Comparison of ENCODE assay signal across 1 cellular context in the genomic region with DNA sequence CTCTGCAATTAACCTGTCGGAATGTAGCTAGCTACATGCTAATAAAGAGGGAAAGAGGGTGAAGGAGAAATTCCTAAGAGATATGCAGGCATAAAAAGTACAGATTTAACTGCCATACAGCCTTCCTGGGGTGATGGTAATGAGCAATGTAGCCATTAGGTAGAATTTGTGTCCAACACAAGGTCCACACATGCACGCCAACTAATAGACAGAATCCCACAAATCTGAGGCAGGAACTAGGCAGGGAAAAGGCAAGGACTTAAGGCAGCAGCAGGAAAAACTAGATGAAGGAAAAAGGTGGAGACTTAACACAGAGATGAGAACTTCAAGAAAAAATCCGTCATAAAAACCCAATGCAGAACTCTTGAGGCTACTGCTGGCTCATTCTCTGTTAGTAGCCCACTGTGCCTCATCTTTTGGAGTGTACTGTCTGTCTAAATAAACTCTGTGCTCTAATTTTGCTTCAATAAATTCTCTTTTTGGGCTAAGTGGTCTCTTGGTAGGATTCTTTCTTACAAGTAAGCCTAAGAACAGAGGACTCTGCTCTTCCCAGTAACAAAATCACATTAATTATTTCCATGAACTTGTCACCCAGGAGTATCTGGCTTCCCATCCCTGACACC.
TF ChIP-seq lines count a peak whose summit lies in the region.

No MANE protein-coding gene starts in this region.

TF ChIP-seq in WTC11, 78 proteins besides CTCF, POLR2A, EP300 and RAD21 (continued from another document):
- TF ChIP-seq AFF4 (CRISPR knock-in tag; IDR thresholded peaks at IDR 0.05; ENCODE audit: borderline replicate concordance): no peak
- TF ChIP-seq ZNF219 (CRISPR knock-in tag; IDR thresholded peaks at IDR 0.05; ENCODE audit: borderline replicate concordance): no peak
- peak; percentile 82; the same call in 1 of the 2 replicates for TF ChIP-seq ERG (CRISPR knock-in tag; IDR thresholded peaks at IDR 0.05)
- no peak for TF ChIP-seq CREM (CRISPR knock-in tag; IDR thresholded peaks at IDR 0.05)
- peak; percentile 77 for TF ChIP-seq ZNF671 (CRISPR knock-in tag; IDR thresholded peaks at IDR 0.05)
- no peak for TF ChIP-seq SOX15 (CRISPR knock-in tag; IDR thresholded peaks at IDR 0.05)
- TF ChIP-seq, protein P1, sequence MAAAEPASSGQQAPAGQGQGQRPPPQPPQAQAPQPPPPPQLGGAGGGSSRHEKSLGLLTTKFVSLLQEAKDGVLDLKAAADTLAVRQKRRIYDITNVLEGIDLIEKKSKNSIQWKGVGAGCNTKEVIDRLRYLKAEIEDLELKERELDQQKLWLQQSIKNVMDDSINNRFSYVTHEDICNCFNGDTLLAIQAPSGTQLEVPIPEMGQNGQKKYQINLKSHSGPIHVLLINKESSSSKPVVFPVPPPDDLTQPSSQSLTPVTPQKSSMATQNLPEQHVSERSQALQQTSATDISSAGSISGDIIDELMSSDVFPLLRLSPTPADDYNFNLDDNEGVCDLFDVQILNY (CRISPR knock-in tag; IDR thresholded peaks at IDR 0.05): no peak
- TF ChIP-seq, protein P2, sequence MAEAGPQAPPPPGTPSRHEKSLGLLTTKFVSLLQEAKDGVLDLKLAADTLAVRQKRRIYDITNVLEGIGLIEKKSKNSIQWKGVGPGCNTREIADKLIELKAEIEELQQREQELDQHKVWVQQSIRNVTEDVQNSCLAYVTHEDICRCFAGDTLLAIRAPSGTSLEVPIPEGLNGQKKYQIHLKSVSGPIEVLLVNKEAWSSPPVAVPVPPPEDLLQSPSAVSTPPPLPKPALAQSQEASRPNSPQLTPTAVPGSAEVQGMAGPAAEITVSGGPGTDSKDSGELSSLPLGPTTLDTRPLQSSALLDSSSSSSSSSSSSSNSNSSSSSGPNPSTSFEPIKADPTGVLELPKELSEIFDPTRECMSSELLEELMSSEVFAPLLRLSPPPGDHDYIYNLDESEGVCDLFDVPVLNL (CRISPR knock-in tag; IDR thresholded peaks at IDR 0.05; ENCODE audit: borderline replicate concordance, low read depth): no peak
- no peak for TF ChIP-seq CBFB (CRISPR knock-in tag; IDR thresholded peaks at IDR 0.05; ENCODE audit: low read depth)
- TF ChIP-seq ATF1 (CRISPR knock-in tag; IDR thresholded peaks at IDR 0.05): no peak
- TF ChIP-seq GRHL2 (CRISPR knock-in tag; IDR thresholded peaks at IDR 0.05; ENCODE audit: insufficient replicate concordance, severe bottlenecking): no peak
- TF ChIP-seq, protein P3, sequence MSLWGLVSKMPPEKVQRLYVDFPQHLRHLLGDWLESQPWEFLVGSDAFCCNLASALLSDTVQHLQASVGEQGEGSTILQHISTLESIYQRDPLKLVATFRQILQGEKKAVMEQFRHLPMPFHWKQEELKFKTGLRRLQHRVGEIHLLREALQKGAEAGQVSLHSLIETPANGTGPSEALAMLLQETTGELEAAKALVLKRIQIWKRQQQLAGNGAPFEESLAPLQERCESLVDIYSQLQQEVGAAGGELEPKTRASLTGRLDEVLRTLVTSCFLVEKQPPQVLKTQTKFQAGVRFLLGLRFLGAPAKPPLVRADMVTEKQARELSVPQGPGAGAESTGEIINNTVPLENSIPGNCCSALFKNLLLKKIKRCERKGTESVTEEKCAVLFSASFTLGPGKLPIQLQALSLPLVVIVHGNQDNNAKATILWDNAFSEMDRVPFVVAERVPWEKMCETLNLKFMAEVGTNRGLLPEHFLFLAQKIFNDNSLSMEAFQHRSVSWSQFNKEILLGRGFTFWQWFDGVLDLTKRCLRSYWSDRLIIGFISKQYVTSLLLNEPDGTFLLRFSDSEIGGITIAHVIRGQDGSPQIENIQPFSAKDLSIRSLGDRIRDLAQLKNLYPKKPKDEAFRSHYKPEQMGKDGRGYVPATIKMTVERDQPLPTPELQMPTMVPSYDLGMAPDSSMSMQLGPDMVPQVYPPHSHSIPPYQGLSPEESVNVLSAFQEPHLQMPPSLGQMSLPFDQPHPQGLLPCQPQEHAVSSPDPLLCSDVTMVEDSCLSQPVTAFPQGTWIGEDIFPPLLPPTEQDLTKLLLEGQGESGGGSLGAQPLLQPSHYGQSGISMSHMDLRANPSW (CRISPR knock-in tag; conservative IDR thresholded peaks at IDR 0.05; ENCODE audit: low read depth): no peak
- no peak for TF ChIP-seq NFYB (CRISPR knock-in tag; conservative IDR thresholded peaks at IDR 0.05; ENCODE audit: low read depth)
